In genomic region chr5:172903790-172904189, GRCh38 we compare ENCODE assay signal across 10 cellular contexts. TPM values are rescaled to one million over a fixed set of nuclear protein-coding genes. Genes with fewer than 3 reads are reported as not detected.
A peak's percentile ranks its signal among the peaks of the same experiment; 100 is the strongest.
DNase-seq lines count a peak whose midpoint lies in the region; ATAC-seq and TF ChIP-seq lines count a peak whose summit lies in the region.
"Had no signal": no experiment of that assay in that cellular context is flagged by ENCODE, and none has a peak within 500 bp of the region (broad histone marks: within the 10 kb centered on the region; RNA-seq: fewer than 3 reads in every experiment).

No MANE protein-coding gene starts in this region.

- H3K27me3 ChIP-seq in brain microvascular endothelial cell (replicated peaks) (no peaks in the 10 kb centered on the region), right lobe of liver (no peaks in the 10 kb centered on the region)

- peak overlapping the region; percentile 94 for H3K27ac Mint-ChIP-seq in type B pancreatic cell
- peak overlapping the region in 1 of 2 donors; percentile 79 for H3K27ac Mint-ChIP-seq in stimulated activated naive CD8-positive, alpha-beta T cell treated with anti-CD3 and anti-CD28 coated beads, Interleukin-15, amount 100 ng/mL, for 72 hours
- H3K27ac Mint-ChIP-seq: B cell had no signal

- TF ChIP-seq POLR2A in right lobe of liver (IDR thresholded peaks at IDR 0.05): no peak

- TF ChIP-seq CTCF in brain microvascular endothelial cell (IDR thresholded peaks at IDR 0.05; ENCODE audit: low read depth, low read length, missing control alignments): no peak
- TF ChIP-seq CTCF in right lobe of liver (IDR thresholded peaks at IDR 0.05): no peak
- no peak for TF ChIP-seq CTCF in type B pancreatic cell (conservative IDR thresholded peaks at IDR 0.05)

- H3K4me3 Mint-ChIP-seq in type B pancreatic cell: peak overlapping the region; percentile 41
- no peak overlapping the region for H3K4me3 Mint-ChIP-seq in stimulated activated naive CD8-positive, alpha-beta T cell treated with anti-CD3 and anti-CD28 coated beads, Interleukin-15, amount 100 ng/mL, for 72 hours
- H3K4me3 Mint-ChIP-seq: B cell had no signal

- H3K27me3 Mint-ChIP-seq in type B pancreatic cell: peaks cover 3% of the 10 kb centered on the region
- H3K27me3 Mint-ChIP-seq in stimulated activated naive CD8-positive, alpha-beta T cell treated with anti-CD3 and anti-CD28 coated beads, Interleukin-15, amount 100 ng/mL, for 72 hours: no peaks in the 10 kb centered on the region
- H3K27me3 Mint-ChIP-seq: B cell had no signal

- H3K9me3 Mint-ChIP-seq in type B pancreatic cell: no peaks in the 10 kb centered on the region
- no peaks in the 10 kb centered on the region for H3K9me3 Mint-ChIP-seq in stimulated activated naive CD8-positive, alpha-beta T cell treated with anti-CD3 and anti-CD28 coated beads, Interleukin-15, amount 100 ng/mL, for 72 hours

- H3K9me3 ChIP-seq in right lobe of liver: no peaks in the 10 kb centered on the region

- WGBS in right lobe of liver (ENCODE audit: insufficient coverage, low coverage, low lambda C conversion rate, missing lambda C conversion rate): 22% methylated on average over 4 of the region's 4 CpGs

- H3K4me1 Mint-ChIP-seq in type B pancreatic cell (ENCODE audit: unreplicated experiment): peaks cover 64% of the 10 kb centered on the region
- peaks cover 21% of the 10 kb centered on the region for H3K4me1 Mint-ChIP-seq in stimulated activated naive CD8-positive, alpha-beta T cell treated with anti-CD3 and anti-CD28 coated beads, Interleukin-15, amount 100 ng/mL, for 72 hours
- H3K4me1 Mint-ChIP-seq: B cell had no signal

- peak; percentile 7 to 25 (median 20) for ATAC-seq in right lobe of liver
- no peak for ATAC-seq in stimulated activated naive CD8-positive, alpha-beta T cell treated with anti-CD3 and anti-CD28 coated beads, Interleukin-15, amount 100 ng/mL, for 72 hours

- H3K36me3 Mint-ChIP-seq in type B pancreatic cell: peaks cover 12% of the 10 kb centered on the region

- peak overlapping the region; percentile 99 for H3K27ac ChIP-seq in brain microvascular endothelial cell
- H3K27ac ChIP-seq in right lobe of liver: peak overlapping the region; percentile 86 to 97 (median 95)

- peaks cover 5 to 66% (median 38%) of the 10 kb centered on the region in 4 donors for H3K4me1 ChIP-seq in right lobe of liver

- intact Hi-C loops in right lobe of liver (cut with DNase I): loop anchor here (5.0 to 10.0 kb wide), 2 partner anchors 46 to 49 kb away; no protein-coding TSS in a partner anchor

- in situ Hi-C loops in brain microvascular endothelial cell (cut with HindIII; ENCODE audit: low pct_ligation_motif_present, low sequenced_read_pairs): no loop called here

- DNase-seq in DMS79 treated with DMSO at 0.1 percent for 48 hours (lab: John Stamatoyannopoulos, UW) (peak; percentile 3), DMS79 (lab: John Stamatoyannopoulos, UW) (no peak), brain microvascular endothelial cell (peak; percentile 92), right lobe of liver (peak in 2 of 3 donors; percentile 71 to 73), type B pancreatic cell (ENCODE audit: extremely low spot score, unreplicated experiment) (no peak), NK-92 (lab: John Stamatoyannopoulos, UW; ENCODE audit: unreplicated experiment) (no peak), GDM1 (lab: John Stamatoyannopoulos, UW) (no peak)
- no peak for DNase-seq in stimulated activated naive CD8-positive, alpha-beta T cell treated with anti-CD3 and anti-CD28 coated beads, Interleukin-15, amount 100 ng/mL, for 72 hours
- DNase-seq: activated CD4-positive, alpha-beta T cell treated with anti-CD3 and anti-CD28 coated beads, Interleukin-2, amount 50 U/mL, for 1 hour had no signal

- H3K4me3 ChIP-seq in brain microvascular endothelial cell (ENCODE audit: low read depth, low read length) (no peak overlapping the region), right lobe of liver (no peak overlapping the region)

- H3K36me3 ChIP-seq in brain microvascular endothelial cell (replicated peaks) (peaks cover 26% of the 10 kb centered on the region), right lobe of liver (peaks cover 0 to 2% (median 0%) of the 10 kb centered on the region in 4 donors)

RNA-seq across cellular contexts. Expression of gene RPL26L1, which starts 55.4 kb away (rescaled TPM):
- total RNA-seq in right lobe of liver: 10 to 100 TPM; 14.2 to 33.4 (median 19.2) TPM
- total RNA-seq in type B pancreatic cell (ENCODE audit: low replicate concordance): 40.4 and 54.2 TPM in 2 replicates

Comparison
In these comparisons a context has a peak if more than half of its experiments do, and no peak if none do; other contexts are left out.
1. DNase-seq: peak in DMS79 treated with DMSO at 0.1 percent for 48 hours (single experiment), brain microvascular endothelial cell (single experiment) and right lobe of liver (2 of 3); none in DMS79 (single experiment), type B pancreatic cell (single experiment), stimulated activated naive CD8-positive, alpha-beta T cell treated with anti-CD3 and anti-CD28 coated beads, Interleukin-15, amount 100 ng/mL, for 72 hours (0 of 2), NK-92 (single experiment) and GDM1 (single experiment).